8 cellular contexts compared by ENCODE assay signal in the genomic region with DNA sequence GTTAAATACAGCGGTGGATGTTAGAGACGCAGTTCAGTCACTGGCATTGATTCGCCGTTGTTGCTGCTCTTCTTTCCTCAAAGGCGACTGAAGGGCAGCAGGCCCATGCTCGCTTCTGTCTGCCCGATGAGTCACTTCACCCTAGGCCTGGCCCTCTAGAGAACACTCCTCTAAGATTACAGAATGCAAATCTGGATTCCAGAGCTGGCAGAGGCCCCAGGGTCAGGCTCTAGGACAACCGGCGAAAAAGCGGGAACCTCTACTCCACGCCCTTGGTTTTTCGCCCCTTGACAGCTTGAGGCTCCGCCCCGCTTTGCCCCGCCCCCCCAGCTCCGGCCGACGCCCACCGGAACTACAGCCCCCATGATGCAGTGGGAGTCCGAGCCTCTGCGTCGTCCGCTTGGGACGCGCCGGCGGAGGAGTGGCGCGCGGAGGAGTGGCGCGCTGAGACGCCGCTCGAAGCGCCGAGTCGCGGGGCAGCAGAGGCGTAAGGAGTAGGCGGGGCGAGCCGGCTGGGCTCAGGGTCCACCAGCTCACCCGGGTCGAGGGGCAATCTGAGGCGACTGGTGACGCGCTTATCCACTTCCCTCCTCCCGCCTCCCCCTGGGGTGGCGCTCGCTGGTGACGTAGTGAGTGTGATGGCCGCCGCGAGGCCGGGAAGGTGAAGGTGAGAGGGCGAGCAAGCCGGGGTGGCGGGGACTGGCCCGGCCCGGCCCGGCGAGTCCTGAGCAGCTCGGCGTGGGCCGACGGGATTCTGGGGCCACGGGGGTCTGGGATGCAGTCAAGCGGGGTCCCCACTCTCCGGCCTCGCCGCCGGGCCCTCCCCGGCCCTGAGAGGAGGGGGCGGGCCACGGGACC. TPM values are rescaled to one million over a fixed set of nuclear protein-coding genes. Genes with fewer than 3 reads are reported as not detected.
DNase-seq lines count a peak whose midpoint lies in the region; ATAC-seq and TF ChIP-seq lines count a peak whose summit lies in the region.

TSS of gene MFN2 (plus strand) at position 627 of the 858 bp plus-strand sequence. CDS start 8,725 bp downstream, outside the sequence.

- peak; percentile 88 for ATAC-seq in GM18870 (IDR thresholded peaks at IDR 0.05; ENCODE audit: unreplicated experiment)
- ATAC-seq in HG03135 (IDR thresholded peaks at IDR 0.05; ENCODE audit: unreplicated experiment): peak; percentile 90

- DNase-seq in NCI-H2196 treated with DMSO at 0.1 percent for 48 hours (lab: John Stamatoyannopoulos, UW; ENCODE audit: unreplicated experiment) (peak; percentile 100), breast epithelium (ENCODE audit: low spot score in 2 of 2) (peak; percentile 90 to 93)

- H3K27ac ChIP-seq in ACC112 (ENCODE audit: low read depth, low read length) (peak within 1 kb of the TSS; percentile 77), VCaP (peak within 1 kb of the TSS; percentile 87), breast epithelium (peak within 1 kb of the TSS; percentile 94 to 98), skin epidermis (peak within 1 kb of the TSS; percentile 68 to 99 (median 96))

- TF ChIP-seq POLR2A in breast epithelium (IDR thresholded peaks at IDR 0.05): no peak

- peaks cover 32% of the 10 kb centered on the region for H3K4me1 ChIP-seq in ACC112 (ENCODE audit: control insufficient read depth, insufficient read depth, low read length, unreplicated experiment)
- H3K4me1 ChIP-seq in breast epithelium: peaks cover 2 to 10% of the 10 kb centered on the region in 2 donors

- intact Hi-C loops in breast epithelium (cut with DNase I; ENCODE audit: low total_unique reads): no loop called here

- H3K9me3 ChIP-seq in breast epithelium (no peaks in the 10 kb centered on the region), iPS-18c (ENCODE audit: control insufficient read depth, insufficient read depth, low read length) (no peaks in the 10 kb centered on the region)

- peak within 1 kb of the TSS; percentile 82 for H3K4me3 ChIP-seq in ACC112 (ENCODE audit: low read depth, low read length)
- H3K4me3 ChIP-seq in breast epithelium: peak within 1 kb of the TSS; percentile 96 to 97 (median 97)
- peak within 1 kb of the TSS; percentile 94 for H3K4me3 ChIP-seq in iPS-18c (ENCODE audit: insufficient read depth, low read depth, low read length)
- peak within 1 kb of the TSS; percentile 68 to 99 (median 99) for H3K4me3 ChIP-seq in skin epidermis

- H3K36me3 ChIP-seq in ACC112 (ENCODE audit: insufficient read depth, low read length) (peaks cover 4% of the 10 kb centered on the region; the same call in 1 of the 2 replicates), breast epithelium (no peaks in the 10 kb centered on the region)

- H3K79me2 ChIP-seq in ACC112 (ENCODE audit: control insufficient read depth, insufficient read depth, low read length, unreplicated experiment): peaks cover 42% of the 10 kb centered on the region

- peak within 1 kb of the TSS; percentile 76 for H2AFZ ChIP-seq in ACC112 (ENCODE audit: low read length, unreplicated experiment)

- H3K27me3 ChIP-seq in ACC112 (ENCODE audit: insufficient read depth, low read length) (no peaks in the 10 kb centered on the region), breast epithelium (no peaks in the 10 kb centered on the region)

- no peak for TF ChIP-seq CTCF in VCaP (conservative IDR thresholded peaks at IDR 0.05)
- no peak for TF ChIP-seq CTCF in breast epithelium (IDR thresholded peaks at IDR 0.05)

RNA-seq across cellular contexts. Expression of gene MFN2, which starts in this region (rescaled TPM):
- 10 to 100 TPM; 51.4 to 64.9 (median 62.1) TPM for total RNA-seq in breast epithelium

Comparison
In these comparisons a context has a peak if more than half of its experiments do, and no peak if none do; other contexts are left out.
1. Peak in every context shown above with its lines: DNase-seq, ATAC-seq, H3K4me3 ChIP-seq and H3K27ac ChIP-seq.